In genomic region chr4:52051615-52052474, GRCh38 we compare ENCODE assay signal across 9 cellular contexts. TPM values are rescaled to one million over a fixed set of nuclear protein-coding genes. Genes with fewer than 3 reads are reported as not detected.
A peak's percentile ranks its signal among the peaks of the same experiment; 100 is the strongest.
DNase-seq lines count a peak whose midpoint lies in the region; ATAC-seq and TF ChIP-seq lines count a peak whose summit lies in the region.
"Had no signal": no experiment of that assay in that cellular context is flagged by ENCODE, and none has a peak within 500 bp of the region (broad histone marks: within the 10 kb centered on the region; RNA-seq: fewer than 3 reads in every experiment).

No MANE protein-coding gene starts in this region.

- DNase-seq in NT2/D1 (ENCODE audit: low read depth, low spot score) (peak; percentile 76), dermis blood vessel endothelial cell (peak; percentile 94), left lobe of liver (ENCODE audit: low spot score) (peak; percentile 76), GDM1 (lab: John Stamatoyannopoulos, UW) (no peak)

- H3K4me1 ChIP-seq in NT2/D1 (ENCODE audit: insufficient read depth, insufficient read length) = no peaks in the 10 kb centered on the region
- peaks cover 9% of the 10 kb centered on the region for H3K4me1 ChIP-seq in stomach smooth muscle (ENCODE audit: control insufficient read depth, insufficient read depth, low read length)

- H3K27ac ChIP-seq in C4-2B = peak overlapping the region; percentile 41; the same call in 1 of the 2 replicates
- H3K27ac ChIP-seq in stomach smooth muscle (ENCODE audit: low read length) = peak overlapping the region; percentile 41

- H3K36me3 ChIP-seq in NT2/D1 (ENCODE audit: insufficient read depth, insufficient read length, low read length) = no peaks in the 10 kb centered on the region
- no peaks in the 10 kb centered on the region for H3K36me3 ChIP-seq in stomach smooth muscle (ENCODE audit: control insufficient read depth in 2 of 2, insufficient read depth in 2 of 2, low read length in 2 of 2)

- peaks cover 18% of the 10 kb centered on the region; the same call in 1 of the 2 replicates for H3K9me3 ChIP-seq in NT2/D1 (ENCODE audit: insufficient read depth, low read length)
- no peaks in the 10 kb centered on the region for H3K9me3 ChIP-seq in stomach smooth muscle (ENCODE audit: control insufficient read depth in 2 of 2, low read length in 2 of 2)

- H3K9ac ChIP-seq in NT2/D1 (ENCODE audit: insufficient read length, low read depth) = peak overlapping the region; percentile 76
- H3K9ac ChIP-seq in stomach smooth muscle (ENCODE audit: low read length in 2 of 2) = peak overlapping the region in 1 of 2 donors; percentile 33

- ATAC-seq in GM18519 (IDR thresholded peaks at IDR 0.05; ENCODE audit: low FRiP score, unreplicated experiment) = peak; percentile 41
- ATAC-seq in HG03066 (IDR thresholded peaks at IDR 0.05; ENCODE audit: low read depth, unreplicated experiment) = peak; percentile 63
- peak; percentile 89 for ATAC-seq in left lobe of liver

- H3K4me3 ChIP-seq in NT2/D1 (ENCODE audit: insufficient read length, low read depth) = peak overlapping the region; percentile 54
- peak overlapping the region; percentile 75 to 77 for H3K4me3 ChIP-seq in stomach smooth muscle (ENCODE audit: low read length in 2 of 2)

- H3K27me3 ChIP-seq in NT2/D1 (ENCODE audit: insufficient read depth, insufficient read length) (peaks cover 37% of the 10 kb centered on the region), stomach smooth muscle (ENCODE audit: control insufficient read depth in 1 of 2, insufficient read depth in 2 of 2, low read length in 2 of 2) (peaks cover 0 to 12% of the 10 kb centered on the region in 2 donors)

- TF ChIP-seq CTCF in C4-2B (conservative IDR thresholded peaks at IDR 0.05) = no peak

RNA-seq across cellular contexts. Expression of gene SPATA18, which starts 0.7 kb away (rescaled TPM):
- total RNA-seq in dermis blood vessel endothelial cell = 4.3 and 4.6 TPM in 2 replicates
- 2.5 TPM for total RNA-seq in left lobe of liver
- total RNA-seq: SK-MEL-5 had no signal

RNA-seq across cellular contexts. Expression of gene SGCB, which starts 13.7 kb away (rescaled TPM):
- 12.9 and 23.7 TPM in 2 replicates for total RNA-seq in dermis blood vessel endothelial cell
- 8.6 TPM for total RNA-seq in left lobe of liver

RNA-seq across cellular contexts. Expression of gene LRRC66, which starts 31.7 kb away (rescaled TPM):
- 0.14 and 0.17 TPM in 2 replicates for total RNA-seq in dermis blood vessel endothelial cell
- 0.18 TPM for total RNA-seq in left lobe of liver
- total RNA-seq: SK-MEL-5 had no signal
